ENCODE assay signal across 8 cellular contexts in genomic region chr2:160493227-160494028, GRCh38. TPM values are rescaled to one million over a fixed set of nuclear protein-coding genes. Genes with fewer than 3 reads are reported as not detected.
DNase-seq lines count a peak whose midpoint lies in the region; ATAC-seq and TF ChIP-seq lines count a peak whose summit lies in the region.

RBMS1 (minus strand) TSS chr2:160493807; CDS start chr2:160493363, 444 bp downstream.

- H3K27ac ChIP-seq in Panc1 (ENCODE audit: low read length) = peak within 1 kb of the TSS; percentile 77

- H3K4me3 Mint-ChIP-seq in nephron progenitor cell = peak within 1 kb of the TSS; percentile 95

- H3K9me3 ChIP-seq in Panc1 (ENCODE audit: control insufficient read depth, insufficient read depth, low read depth, low read length) = no peaks in the 10 kb centered on the region

- peak; percentile 44 for DNase-seq in CD1c-positive myeloid dendritic cell (ENCODE audit: extremely low spot score)
- no peak for DNase-seq in Panc1 (ENCODE audit: low read depth, low spot score)
- DNase-seq in activated T-helper 9 cell treated with anti-CD3 and anti-CD28 coated beads, Interleukin-2, amount 50 U/mL, for 16 hours (ENCODE audit: low read depth) = peak; percentile 38
- peak; percentile 69 for DNase-seq in fibroblast of the aortic adventitia (ENCODE audit: low read depth)
- DNase-seq in nephron progenitor cell = peak; percentile 76

- H3K27me3 Mint-ChIP-seq in nephron progenitor cell (ENCODE audit: low read depth, poor library complexity) = peaks cover 6% of the 10 kb centered on the region

- BruUV-seq in Panc1 (replicated peaks; lab: Mats Ljungman, UMichigan) = no TSS peak

- H3K36me3 ChIP-seq in Panc1 (ENCODE audit: control insufficient read depth, insufficient read depth, low read length) = no peaks in the 10 kb centered on the region; the same call in 1 of the 2 replicates

- H3K4me1 Mint-ChIP-seq in nephron progenitor cell = peaks cover 40% of the 10 kb centered on the region

- no peak for TF ChIP-seq CTCF in Panc1 (IDR thresholded peaks at IDR 0.05)
- no peak for TF ChIP-seq CTCF in fibroblast of the aortic adventitia (IDR thresholded peaks at IDR 0.05; ENCODE audit: insufficient read depth, low read length)
- no peak for TF ChIP-seq CTCF in nephron progenitor cell (IDR thresholded peaks at IDR 0.05)
- TF ChIP-seq CTCF in subcutaneous adipose tissue (IDR thresholded peaks at IDR 0.05; ENCODE audit: low read depth) = no peak

- peaks cover 12% of the 10 kb centered on the region for H3K4me1 ChIP-seq in Panc1 (ENCODE audit: control insufficient read depth, insufficient read depth, low read length)

- ATAC-seq in HG02642 (IDR thresholded peaks at IDR 0.05; ENCODE audit: poor library complexity, unreplicated experiment) (peak; percentile 48), Panc1 (peak; percentile 77), HG03342 (IDR thresholded peaks at IDR 0.05; ENCODE audit: unreplicated experiment) (no peak)

- in situ Hi-C loops in Panc1 (cut with HindIII; ENCODE audit: low pct_unique_long_range_greater_than_20kb, low sequenced_read_pairs) = no loop called here

- peak within 1 kb of the TSS; percentile 98 for H3K27ac Mint-ChIP-seq in nephron progenitor cell

- H3K36me3 Mint-ChIP-seq in nephron progenitor cell (ENCODE audit: low read depth) = no peaks in the 10 kb centered on the region

- CTCF ChIA-PET in Panc1 (lab: Charles Lee) = interaction anchor here (0.7 kb wide), 1 partner anchor 65 kb away, joined by 3 read pairs; no protein-coding TSS in a partner anchor

- H3K4me3 ChIP-seq in Panc1 (ENCODE audit: low read depth in 2 of 2, low read length in 2 of 2) = peak within 1 kb of the TSS; percentile 69 to 74
- H3K4me3 ChIP-seq in fibroblast of the aortic adventitia (ENCODE audit: low read depth, low read length) = peak within 1 kb of the TSS; percentile 75

- POLR2A ChIA-PET in Panc1 (lab: Charles Lee) = interaction anchor here (0.6 kb wide), 1 partner anchor 199 kb away, joined by 3 read pairs; no protein-coding TSS in a partner anchor

- H3K9me3 Mint-ChIP-seq in nephron progenitor cell = no peaks in the 10 kb centered on the region

- intact Hi-C loops in Panc1 (cut with micrococcal nuclease; ENCODE audit: unreplicated experiment) = loop anchor here (10.0 kb wide), 1 partner anchor 481 kb away; no protein-coding TSS in a partner anchor

- peaks cover 5% of the 10 kb centered on the region; the same call in 1 of the 2 replicates for H3K27me3 ChIP-seq in Panc1 (ENCODE audit: control insufficient read depth, insufficient read depth, low read length)

RNA-seq across cellular contexts. Expression of gene RBMS1, which starts in this region (rescaled TPM):
- total RNA-seq in Panc1 (2021; ENCODE audit: unreplicated experiment) = 67.0 TPM
- polyA plus RNA-seq in Panc1 (2012; ENCODE audit: insufficient read length) = 34.3 TPM
- 70.2 and 170 TPM in 2 replicates for total RNA-seq in fibroblast of the aortic adventitia (ENCODE audit: low replicate concordance)
- total RNA-seq in subcutaneous adipose tissue = 100 to 1,000 TPM in 1 of 4 donors, 10 to 100 TPM in 3; 80.1 to 164 (median 95.7) TPM
